In genomic region chr14:90443161-90444076, GRCh38 we compare ENCODE assay signal across 13 cellular contexts. TPM values are rescaled to one million over a fixed set of nuclear protein-coding genes. Genes with fewer than 3 reads are reported as not detected.
DNase-seq lines count a peak whose midpoint lies in the region; ATAC-seq and TF ChIP-seq lines count a peak whose summit lies in the region.
"Had no signal": no experiment of that assay in that cellular context is flagged by ENCODE, and none has a peak within 500 bp of the region (broad histone marks: within the 10 kb centered on the region; RNA-seq: fewer than 3 reads in every experiment).

No MANE protein-coding gene starts in this region.

- peaks cover 10 to 13% of the 10 kb centered on the region in 2 donors for H3K9me3 Mint-ChIP-seq in stimulated activated naive CD8-positive, alpha-beta T cell treated with anti-CD3 and anti-CD28 coated beads, Interleukin-15, amount 100 ng/mL, for 72 hours
- peaks cover 16% of the 10 kb centered on the region for H3K9me3 Mint-ChIP-seq in WTC11
- H3K9me3 Mint-ChIP-seq in mesothelial cell of epicardium = peaks cover 15% of the 10 kb centered on the region
- peaks cover 21% of the 10 kb centered on the region for H3K9me3 Mint-ChIP-seq in nephron progenitor cell
- H3K9me3 Mint-ChIP-seq: activated T-helper 2 cell treated with anti-CD3 and anti-CD28 coated beads, Interferon-gamma antibody, Interleukin-2, Interleukin-4, amounts not matched to agents 10 μg/mL and 5 μg/mL and 100 μg/mL, durations not matched to agents 14 hours and 24 hours and 36 hours had no signal

- no peaks in the 10 kb centered on the region for H3K4me1 Mint-ChIP-seq in stimulated activated naive CD8-positive, alpha-beta T cell treated with anti-CD3 and anti-CD28 coated beads, Interleukin-15, amount 100 ng/mL, for 72 hours
- H3K4me1 Mint-ChIP-seq in WTC11 (peaks cover 63% of the 10 kb centered on the region), mesothelial cell of epicardium (peaks cover 10% of the 10 kb centered on the region), nephron progenitor cell (peaks cover 26% of the 10 kb centered on the region)

- no peak overlapping the region for H3K4me3 Mint-ChIP-seq in stimulated activated naive CD8-positive, alpha-beta T cell treated with anti-CD3 and anti-CD28 coated beads, Interleukin-15, amount 100 ng/mL, for 72 hours
- no peak overlapping the region for H3K4me3 Mint-ChIP-seq in WTC11
- no peak overlapping the region for H3K4me3 Mint-ChIP-seq in mesothelial cell of epicardium
- no peak overlapping the region for H3K4me3 Mint-ChIP-seq in nephron progenitor cell

- CTCF ChIA-PET in WTC11 (lab: Charles Lee) = interaction anchor here (1.0 to 2.0 kb wide), 2 partner anchors 11 to 44 kb away, joined by 5 to 10 read pairs; no protein-coding TSS in a partner anchor

- POLR2A ChIA-PET in WTC11 (lab: Charles Lee) = no interaction called here

- TF ChIP-seq CTCF in WTC11 (IDR thresholded peaks at IDR 0.05) (no peak), mesothelial cell of epicardium (IDR thresholded peaks at IDR 0.05; ENCODE audit: unreplicated experiment) (no peak), nephron progenitor cell (IDR thresholded peaks at IDR 0.05) (no peak)

- peak; percentile 41 for ATAC-seq in stimulated activated naive CD8-positive, alpha-beta T cell treated with anti-CD3 and anti-CD28 coated beads, Interleukin-15, Interleukin-2, amounts not matched to agents 100 U/mL and 50 U/mL, for 24 hours
- ATAC-seq in stimulated activated naive CD8-positive, alpha-beta T cell treated with anti-CD3 and anti-CD28 coated beads, Interleukin-15, amount 100 ng/mL, for 72 hours = no peak
- ATAC-seq in WTC11 = no peak
- ATAC-seq: left colon had no signal

- peaks cover 9% of the 10 kb centered on the region for H3K36me3 Mint-ChIP-seq in WTC11
- H3K36me3 Mint-ChIP-seq in mesothelial cell of epicardium = no peaks in the 10 kb centered on the region
- H3K36me3 Mint-ChIP-seq in nephron progenitor cell (ENCODE audit: low read depth) = no peaks in the 10 kb centered on the region

- no peaks in the 10 kb centered on the region for H3K27me3 Mint-ChIP-seq in stimulated activated naive CD8-positive, alpha-beta T cell treated with anti-CD3 and anti-CD28 coated beads, Interleukin-15, amount 100 ng/mL, for 72 hours
- H3K27me3 Mint-ChIP-seq in WTC11 (ENCODE audit: low read depth) (no peaks in the 10 kb centered on the region), mesothelial cell of epicardium (ENCODE audit: low read depth) (peaks cover 6% of the 10 kb centered on the region), nephron progenitor cell (ENCODE audit: low read depth, poor library complexity) (peaks cover 4% of the 10 kb centered on the region)

- no peak overlapping the region for H3K27ac Mint-ChIP-seq in stimulated activated naive CD8-positive, alpha-beta T cell treated with anti-CD3 and anti-CD28 coated beads, Interleukin-15, amount 100 ng/mL, for 72 hours
- H3K27ac Mint-ChIP-seq in WTC11 (peak overlapping the region; percentile 67), mesothelial cell of epicardium (peak overlapping the region; percentile 41), nephron progenitor cell (no peak overlapping the region)
- H3K27ac Mint-ChIP-seq: activated T-helper 2 cell treated with anti-CD3 and anti-CD28 coated beads, Interferon-gamma antibody, Interleukin-2, Interleukin-4, amounts not matched to agents 10 μg/mL and 5 μg/mL and 100 μg/mL, durations not matched to agents 14 hours and 24 hours and 36 hours had no signal

- DNase-seq in stimulated activated naive CD8-positive, alpha-beta T cell treated with anti-CD3 and anti-CD28 coated beads, Interleukin-15, Interleukin-2, amounts not matched to agents 100 U/mL and 50 U/mL, for 24 hours = no peak
- DNase-seq in stimulated activated naive CD8-positive, alpha-beta T cell treated with anti-CD3 and anti-CD28 coated beads, Interleukin-15, amount 100 ng/mL, for 72 hours = no peak
- DNase-seq in WTC11 (ENCODE audit: low spot score) = no peak
- DNase-seq in mesothelial cell of epicardium (ENCODE audit: low spot score in 2 of 2, unreplicated experiment in 2 of 2) = no peak
- no peak for DNase-seq in nucleus accumbens (lab: John Stamatoyannopoulos, UW)
- DNase-seq in DMS114 treated with DMSO at 0.1 percent for 48 hours (lab: John Stamatoyannopoulos, UW; ENCODE audit: unreplicated experiment) = no peak
- no peak for DNase-seq in NCI-H187 (lab: John Stamatoyannopoulos, UW)
- DNase-seq in nephron progenitor cell = no peak
- DNase-seq: amygdala, left colon, OCI-M1, SW 1271 had no signal

TF ChIP-seq in WTC11, 78 proteins besides CTCF, POLR2A, EP300 and RAD21:
- TF ChIP-seq ZNF396 (CRISPR knock-in tag; IDR thresholded peaks at IDR 0.05; ENCODE audit: borderline replicate concordance) (no peak), CBFB (CRISPR knock-in tag; IDR thresholded peaks at IDR 0.05; ENCODE audit: low read depth) (no peak), GTF2I (CRISPR knock-in tag; conservative IDR thresholded peaks at IDR 0.05) (no peak), MXD4 (CRISPR knock-in tag; IDR thresholded peaks at IDR 0.05; ENCODE audit: borderline replicate concordance) (no peak), TEAD4 (CRISPR knock-in tag; IDR thresholded peaks at IDR 0.05) (no peak), ESRRA (CRISPR knock-in tag; IDR thresholded peaks at IDR 0.05; ENCODE audit: borderline replicate concordance) (no peak)

RNA-seq across cellular contexts. Expression of gene CALM1, which starts 46.6 kb away (rescaled TPM):
- 338 to 373 TPM (median 350 TPM) in 3 replicates for total RNA-seq in WTC11 (2021)
- total RNA-seq in mesothelial cell of epicardium = 130 to 134 TPM (median 132 TPM) in 3 replicates

Comparison
In these comparisons a context has a peak if more than half of its experiments do, and no peak if none do; other contexts are left out.
1. H3K27ac Mint-ChIP-seq: peak in WTC11 (single experiment) and mesothelial cell of epicardium (single experiment); none in stimulated activated naive CD8-positive, alpha-beta T cell treated with anti-CD3 and anti-CD28 coated beads, Interleukin-15, amount 100 ng/mL, for 72 hours (0 of 2) and nephron progenitor cell (single experiment).